In the genomic region with DNA sequence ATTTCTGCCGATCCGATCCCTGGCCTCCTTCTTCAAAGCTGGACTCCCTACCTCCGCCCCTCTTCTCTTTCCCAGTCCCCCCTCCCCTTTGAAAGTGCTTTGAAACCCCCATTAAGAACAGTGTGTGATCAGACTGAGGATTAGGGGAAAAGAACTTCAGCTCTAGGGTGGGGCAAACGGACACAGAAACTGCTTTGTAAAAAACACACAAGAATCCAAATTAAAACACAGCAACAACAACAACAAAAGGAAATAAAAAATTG, we compare ENCODE assay signal across 8 cellular contexts. TPM values are rescaled to one million over a fixed set of nuclear protein-coding genes. Genes with fewer than 3 reads are reported as not detected.
DNase-seq lines count a peak whose midpoint lies in the region; ATAC-seq, FAIRE-seq and TF ChIP-seq lines count a peak whose summit lies in the region.

No MANE protein-coding gene starts in this region.

- CTCF ChIA-PET in A549 (lab: Yijun Ruan, JAX): interaction anchor here (1.5 kb wide), 1 partner anchor 12 kb away, joined by 4 read pairs; no protein-coding TSS in a partner anchor

- peak overlapping the region; percentile 84 for H3K4me2 ChIP-seq in A549

- TF ChIP-seq EP300 in A549 (IDR thresholded peaks at IDR 0.05): no peak

- DNase-seq in A549 (ENCODE audit: low read depth in 1 of 2, low spot score in 1 of 2): no peak
- no peak for DNase-seq in Jurkat, Clone E6-1 (ENCODE audit: low read depth, low spot score)
- peak; percentile 21 for DNase-seq in colonic mucosa
- peak; percentile 58 for DNase-seq in midbrain (lab: John Stamatoyannopoulos, UW)
- no peak for DNase-seq in kidney tubule cell (ENCODE audit: low spot score)
- DNase-seq in activated CD8-positive, alpha-beta memory T cell treated with anti-CD3 and anti-CD28 coated beads, Interleukin-2, amount 50 U/mL, for 4 hours: no peak

- no peaks in the 10 kb centered on the region for H3K27me3 ChIP-seq in colonic mucosa

- H3K36me3 ChIP-seq in colonic mucosa: no peaks in the 10 kb centered on the region

- no peak for FAIRE-seq in A549 (lab: Jason Lieb, UNC)

- no peak for TF ChIP-seq RAD21 in A549 (conservative IDR thresholded peaks at IDR 0.05 in 1 of 2, IDR thresholded peaks at IDR 0.05 in 1 of 2)

- H3K27ac ChIP-seq in A549 (peak overlapping the region; percentile 94 to 97), colonic mucosa (peak overlapping the region; percentile 98)

- TF ChIP-seq POLR2A in A549 (IDR thresholded peaks at IDR 0.05; ENCODE audit: low read length): no peak

- WGBS in A549 (ENCODE audit: missing lambda C conversion rate): 1% methylated on average over 4 of the region's 4 CpGs

- H3K4me3 ChIP-seq in A549 (peak overlapping the region; percentile 84), colonic mucosa (peak overlapping the region; percentile 55)
- peak overlapping the region; percentile 74 for H3K4me3 ChIP-seq in Jurkat, Clone E6-1 (ENCODE audit: low read length)

- H3K9me3 ChIP-seq in A549 (no peaks in the 10 kb centered on the region), colonic mucosa (no peaks in the 10 kb centered on the region)

- H3K9ac ChIP-seq in colonic mucosa (ENCODE audit: low read depth in 2 of 2, low read length in 2 of 2): peak overlapping the region; percentile 97 to 99

- H3K4me1 ChIP-seq in A549 (peaks cover 34% of the 10 kb centered on the region), colonic mucosa (no peaks in the 10 kb centered on the region)

- TF ChIP-seq CTCF in A549 (IDR thresholded peaks at IDR 0.05): no peak
- TF ChIP-seq CTCF in colonic mucosa (IDR thresholded peaks at IDR 0.05): no peak

- intact Hi-C loops in colonic mucosa (cut with DNase I): loop anchor here (10.0 kb wide), 2 partner anchors 85 to 475 kb away; no protein-coding TSS in a partner anchor

- POLR2A ChIA-PET in A549 (lab: Yijun Ruan, JAX): no interaction called here

- ATAC-seq in A549 (no peak), GM21786 (IDR thresholded peaks at IDR 0.05; ENCODE audit: unreplicated experiment) (no peak), GM18907 (IDR thresholded peaks at IDR 0.05; ENCODE audit: unreplicated experiment) (no peak)

TF ChIP-seq in A549, 52 proteins besides CTCF, POLR2A, EP300 and RAD21:
- no peak for TF ChIP-seq ESRRA (IDR thresholded peaks at IDR 0.05; ENCODE audit: borderline replicate concordance, low read length)
- no peak for TF ChIP-seq SREBF2 (IDR thresholded peaks at IDR 0.05)
- TF ChIP-seq FOSL2 (IDR thresholded peaks at IDR 0.05): no peak
- no peak for TF ChIP-seq FOSL2 (CRISPR knock-in tag; IDR thresholded peaks at IDR 0.05)
- no peak for TF ChIP-seq CEBPB (IDR thresholded peaks at IDR 0.05)
- no peak for TF ChIP-seq TFCP2L1 (CRISPR knock-in tag; IDR thresholded peaks at IDR 0.05)
- no peak for TF ChIP-seq HOXB5 (CRISPR knock-in tag; IDR thresholded peaks at IDR 0.05)
- TF ChIP-seq JUNB (IDR thresholded peaks at IDR 0.05): no peak

RNA-seq across cellular contexts. Expression of a gene that starts 1.4 kb away (rescaled TPM):
- polyA plus RNA-seq in A549 (2011; rRNA removed): 23.1 and 28.9 TPM in 2 replicates
- polyA plus RNA-seq in A549 (2012; cell fraction: cytosol; rRNA removed): 21.0 and 23.1 TPM in 2 replicates
- polyA plus RNA-seq in A549 (2012; cell fraction: nucleus; rRNA removed): 23.3 and 30.8 TPM in 2 replicates
- polyA plus RNA-seq in A549 (2017; fragmentation: RNase III; extraction: RNeasy Plus Mini Kit Qiagen cat#74134 plus additional on column Dnase treatment): 5.3 to 7.6 TPM (median 5.9 TPM) in 3 replicates
- 25.8 and 30.1 TPM in 2 replicates for polyA minus RNA-seq in A549 (2011; rRNA and poly(A)+ RNA removed)
- 12.7 TPM for polyA plus RNA-seq in Jurkat, Clone E6-1 (2012; ENCODE audit: insufficient read depth, insufficient read length)
- total RNA-seq in colonic mucosa: 10 to 100 TPM; 27.9 to 83.3 TPM

Comparison
In these comparisons a context has a peak if more than half of its experiments do, and no peak if none do; other contexts are left out.
1. DNase-seq: peak in colonic mucosa (single experiment) and midbrain (single experiment); none in A549 (0 of 2), Jurkat, Clone E6-1 (single experiment), kidney tubule cell (single experiment) and activated CD8-positive, alpha-beta memory T cell treated with anti-CD3 and anti-CD28 coated beads, Interleukin-2, amount 50 U/mL, for 4 hours (single experiment).
2. Peak in every context shown above with its lines, with median percentiles within 50 percentile points of each other: H3K4me3 ChIP-seq.